8 cellular contexts compared by ENCODE assay signal in genomic region chr12:123076604-123077297, GRCh38.
DNase-seq lines count a peak whose midpoint lies in the region; ATAC-seq, FAIRE-seq and TF ChIP-seq lines count a peak whose summit lies in the region.

No MANE protein-coding gene starts in this region.

- no peaks in the 10 kb centered on the region for H3K27me3 Mint-ChIP-seq in CD8-positive, alpha-beta memory T cell
- no peaks in the 10 kb centered on the region for H3K27me3 Mint-ChIP-seq in activated naive CD8-positive, alpha-beta T cell treated with anti-CD3 and anti-CD28 coated beads, Interleukin-2, amount 10 ng/mL, durations not matched to agents 7 days and 5 days

- no peak for FAIRE-seq in small intestine (lab: Jason Lieb, UNC)

- H3K4me1 ChIP-seq in CD8-positive, alpha-beta memory T cell (ENCODE audit: insufficient read depth, low read length): peaks cover 55% of the 10 kb centered on the region
- peaks cover 0 to 4% of the 10 kb centered on the region in 2 donors for H3K4me1 ChIP-seq in small intestine (ENCODE audit: control insufficient read depth in 2 of 2, insufficient read depth in 1 of 2, low read depth in 1 of 2, low read length in 1 of 2)

- CTCF ChIA-PET in CD8-positive, alpha-beta memory T cell (lab: Charles Lee): interaction anchor here (0.8 to 3.0 kb wide), 3 partner anchors 33 to 161 kb away, joined by 3 to 19 read pairs (median 7); partner anchors contain the start of gene PITPNM2

- no peaks in the 10 kb centered on the region for H3K9me3 ChIP-seq in CD8-positive, alpha-beta memory T cell (ENCODE audit: low read length)
- no peaks in the 10 kb centered on the region for H3K9me3 ChIP-seq in small intestine (ENCODE audit: control insufficient read depth, low read depth)

- no peaks in the 10 kb centered on the region for H3K9me3 Mint-ChIP-seq in CD8-positive, alpha-beta memory T cell
- no peaks in the 10 kb centered on the region for H3K9me3 Mint-ChIP-seq in activated naive CD8-positive, alpha-beta T cell treated with anti-CD3 and anti-CD28 coated beads, Interleukin-2, amount 10 ng/mL, durations not matched to agents 7 days and 5 days

- peak overlapping the region; percentile 86 to 99 (median 97) for H3K27ac Mint-ChIP-seq in CD8-positive, alpha-beta memory T cell
- H3K27ac Mint-ChIP-seq in activated naive CD8-positive, alpha-beta T cell treated with anti-CD3 and anti-CD28 coated beads, Interleukin-2, amount 10 ng/mL, durations not matched to agents 7 days and 5 days: peak overlapping the region; percentile 97

- H3K4me1 Mint-ChIP-seq in CD8-positive, alpha-beta memory T cell: peaks cover 42 to 55% (median 43%) of the 10 kb centered on the region in 3 donors
- peaks cover 43% of the 10 kb centered on the region for H3K4me1 Mint-ChIP-seq in activated naive CD8-positive, alpha-beta T cell treated with anti-CD3 and anti-CD28 coated beads, Interleukin-2, amount 10 ng/mL, durations not matched to agents 7 days and 5 days

- H3K27me3 ChIP-seq in CD8-positive, alpha-beta memory T cell (ENCODE audit: insufficient read depth, low read length, poor library complexity, severe bottlenecking): no peaks in the 10 kb centered on the region
- no peaks in the 10 kb centered on the region for H3K27me3 ChIP-seq in small intestine (ENCODE audit: control insufficient read depth in 2 of 2, insufficient read depth in 2 of 2, low read length in 2 of 2)

- 63 to 85% (median 71%) methylated on average over 11 of the region's 11 CpGs for WGBS in small intestine, 3 donors

- peak overlapping the region; percentile 29 for H3K27ac ChIP-seq in CD8-positive, alpha-beta memory T cell (ENCODE audit: low read depth, low read length)
- peak overlapping the region in 1 of 2 donors; percentile 73 for H3K27ac ChIP-seq in small intestine (ENCODE audit: low read depth in 1 of 2, low read length in 1 of 2)

- POLR2A ChIA-PET in CD8-positive, alpha-beta memory T cell (lab: Charles Lee): interaction anchor here (0.9 to 1.4 kb wide), 3 partner anchors 10 to 156 kb away, joined by 3 to 4 read pairs (median 4); partner anchors contain the start of genes MPHOSPH9 and OGFOD2
- POLR2A ChIA-PET in activated naive CD8-positive, alpha-beta T cell treated with anti-CD3 and anti-CD28 coated beads, Interleukin-2, amount 10 ng/mL, durations not matched to agents 7 days and 5 days (lab: Charles Lee): interaction anchor here (0.7 to 4.1 kb wide), 15 partner anchors 11 to 508 kb away, joined by 3 to 50 read pairs (median 14); partner anchors contain the start of genes ARL6IP4, MPHOSPH9, MTRFR and OGFOD2

- ATAC-seq in SK-N-SH treated with all-trans-retinoic acid at 6 μM for 48 hours (peak; percentile 50), GM18873 (IDR thresholded peaks at IDR 0.05; ENCODE audit: low FRiP score, unreplicated experiment) (no peak)
- ATAC-seq in activated naive CD8-positive, alpha-beta T cell treated with anti-CD3 and anti-CD28 coated beads, Interleukin-2, amount 10 ng/mL, durations not matched to agents 7 days and 5 days (ENCODE audit: low read depth): peak; percentile 68

- no peaks in the 10 kb centered on the region for H3K36me3 Mint-ChIP-seq in CD8-positive, alpha-beta memory T cell
- no peaks in the 10 kb centered on the region for H3K36me3 Mint-ChIP-seq in activated naive CD8-positive, alpha-beta T cell treated with anti-CD3 and anti-CD28 coated beads, Interleukin-2, amount 10 ng/mL, durations not matched to agents 7 days and 5 days

- H3K4me3 ChIP-seq in CD8-positive, alpha-beta memory T cell (ENCODE audit: low read length): peak overlapping the region; percentile 46
- H3K4me3 ChIP-seq in small intestine (ENCODE audit: low read depth in 1 of 2, low read length in 2 of 2): no peak overlapping the region

- H3K4me3 Mint-ChIP-seq in CD8-positive, alpha-beta memory T cell: peak overlapping the region; percentile 77 to 94 (median 87)
- peak overlapping the region; percentile 84 for H3K4me3 Mint-ChIP-seq in activated naive CD8-positive, alpha-beta T cell treated with anti-CD3 and anti-CD28 coated beads, Interleukin-2, amount 10 ng/mL, durations not matched to agents 7 days and 5 days

- DNase-seq in CD8-positive, alpha-beta memory T cell: peak; percentile 17 to 64 (median 26)
- peak; percentile 56 for DNase-seq in activated naive CD8-positive, alpha-beta T cell treated with anti-CD3 and anti-CD28 coated beads, Interleukin-2, amount 10 ng/mL, durations not matched to agents 7 days and 5 days
- DNase-seq in small intestine (peak; percentile 15), hepatic stellate cell (ENCODE audit: low spot score) (no peak), NCI-H82 treated with DMSO at 0.1 percent for 48 hours (lab: John Stamatoyannopoulos, UW; ENCODE audit: unreplicated experiment) (no peak), middle frontal gyrus (ENCODE audit: extremely low spot score, low spot score) (no peak)

- H3K36me3 ChIP-seq in CD8-positive, alpha-beta memory T cell (ENCODE audit: insufficient read depth, low read length): no peaks in the 10 kb centered on the region
- no peaks in the 10 kb centered on the region for H3K36me3 ChIP-seq in small intestine (ENCODE audit: control insufficient read depth in 2 of 2, insufficient read depth in 2 of 2, low read length in 2 of 2)

TF ChIP-seq in SK-N-SH treated with all-trans-retinoic acid at 6 μM for 48 hours, 23 proteins besides CTCF, POLR2A, EP300 and RAD21:
- TF ChIP-seq CSDC2 (CRISPR knock-in tag; IDR thresholded peaks at IDR 0.05) (no peak), ZNF565 (CRISPR knock-in tag; conservative IDR thresholded peaks at IDR 0.05; ENCODE audit: low read depth) (no peak)

Comparison
In these comparisons a context has a peak if more than half of its experiments do, and no peak if none do; other contexts are left out.
1. DNase-seq: peak in CD8-positive, alpha-beta memory T cell (5 of 5), activated naive CD8-positive, alpha-beta T cell treated with anti-CD3 and anti-CD28 coated beads, Interleukin-2, amount 10 ng/mL, durations not matched to agents 7 days and 5 days (single experiment) and small intestine (single experiment); none in hepatic stellate cell (single experiment), NCI-H82 treated with DMSO at 0.1 percent for 48 hours (single experiment) and middle frontal gyrus (single experiment).